In the genomic region with DNA sequence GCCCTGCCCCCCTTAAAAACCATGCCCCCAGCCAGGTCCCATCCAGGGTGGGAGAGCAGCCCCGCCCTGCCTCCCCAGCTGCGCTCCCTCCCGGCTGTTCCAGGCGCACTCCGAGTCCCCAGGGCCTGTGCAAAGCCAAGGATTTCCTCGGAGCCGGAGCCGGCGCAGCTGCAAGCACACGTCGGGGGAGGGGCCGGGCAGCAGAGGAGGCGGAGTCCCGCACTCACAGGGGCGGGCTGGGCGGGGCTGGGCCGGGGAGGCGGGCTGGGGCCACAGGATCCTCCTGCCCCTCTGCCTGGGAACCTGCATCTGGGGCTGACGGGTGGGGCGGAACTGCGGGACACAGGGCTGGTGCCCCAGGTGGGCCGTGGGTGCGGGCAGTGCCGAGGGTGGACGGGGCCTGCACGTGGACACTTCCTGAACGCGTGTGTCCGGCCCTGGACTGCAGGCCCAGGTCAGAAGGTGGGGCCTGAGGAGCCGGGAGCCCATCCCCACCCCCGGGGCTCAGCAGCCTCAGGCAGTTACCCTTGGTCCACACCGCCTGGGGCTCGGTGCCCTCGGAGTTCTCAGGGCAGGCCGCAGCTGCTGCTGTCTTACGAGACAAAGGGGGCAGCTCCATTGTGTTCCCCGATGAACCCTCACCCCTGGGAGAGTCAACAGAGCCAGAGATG, we compare ENCODE assay signal across 9 cellular contexts. TPM values are rescaled to one million over a fixed set of nuclear protein-coding genes. Genes with fewer than 3 reads are reported as not detected.
DNase-seq lines count a peak whose midpoint lies in the region; ATAC-seq, FAIRE-seq and TF ChIP-seq lines count a peak whose summit lies in the region.
"Had no signal": no experiment of that assay in that cellular context is flagged by ENCODE, and none has a peak within 500 bp of the region (broad histone marks: within the 10 kb centered on the region; RNA-seq: fewer than 3 reads in every experiment).

No MANE protein-coding gene starts in this region.

- in situ Hi-C loops in G401 (cut with HindIII; ENCODE audit: low sequenced_read_pairs) = no loop called here

- no peak overlapping the region for H3K9ac ChIP-seq in MM.1S (ENCODE audit: low read length)

- POLR2A ChIA-PET in A549 (lab: Yijun Ruan, JAX) = interaction anchor here (0.6 kb wide), 1 partner anchor 334 kb away, joined by 5 read pairs; no protein-coding TSS in a partner anchor

- TF ChIP-seq RAD21 in A549 (conservative IDR thresholded peaks at IDR 0.05 in 1 of 2, IDR thresholded peaks at IDR 0.05 in 1 of 2) = no peak

- H3K4me1 ChIP-seq in A549 (peaks cover 24% of the 10 kb centered on the region), MM.1S (ENCODE audit: low read length) (no peaks in the 10 kb centered on the region)

- ATAC-seq in A549 (peak; percentile 63 to 86), HG02981 (IDR thresholded peaks at IDR 0.05; ENCODE audit: unreplicated experiment) (no peak), GM19023 (IDR thresholded peaks at IDR 0.05; ENCODE audit: unreplicated experiment) (no peak), GM19463 (IDR thresholded peaks at IDR 0.05; ENCODE audit: unreplicated experiment) (no peak)
- peak; percentile 56 to 59 for ATAC-seq in activated T-cell treated with anti-CD3 and anti-CD28 coated beads, Interleukin-2, amount 50 U/mL, for 4 hours

- no peaks in the 10 kb centered on the region for H3K36me3 Mint-ChIP-seq in activated T-cell treated with anti-CD3 and anti-CD28 coated beads, Interleukin-2, amount 50 U/mL, for 4 hours (ENCODE audit: insufficient read depth)

- H4K20me1 ChIP-seq in MM.1S (ENCODE audit: insufficient read depth, low read length) = no peaks in the 10 kb centered on the region

- 35% methylated on average over 14 of the region's 37 CpGs for WGBS in A549 (ENCODE audit: missing lambda C conversion rate)

- no peak overlapping the region for H2AFZ ChIP-seq in MM.1S (ENCODE audit: low read length)

- DNase-seq in A549 (ENCODE audit: low read depth in 1 of 2, low spot score in 1 of 2) (peak; percentile 68 to 69), G401 (ENCODE audit: low spot score) (peak; percentile 30), inferior parietal cortex (ENCODE audit: extremely low spot score) (peak; percentile 57), MM.1S (no peak)
- no peak for DNase-seq in activated T-cell treated with anti-CD3 and anti-CD28 coated beads, Interleukin-2, amount 50 U/mL, for 4 hours

- H3K9me3 ChIP-seq in A549 = no peaks in the 10 kb centered on the region
- H3K9me3 ChIP-seq in MM.1S (replicated peaks; ENCODE audit: insufficient read depth, low read length) = no peaks in the 10 kb centered on the region

- TF ChIP-seq CTCF in A549 (IDR thresholded peaks at IDR 0.05) = no peak
- no peak for TF ChIP-seq CTCF in MM.1S (IDR thresholded peaks at IDR 0.05; ENCODE audit: low read length)

- no peak for TF ChIP-seq EP300 in A549 (IDR thresholded peaks at IDR 0.05)

- H3K4me1 Mint-ChIP-seq in activated T-cell treated with anti-CD3 and anti-CD28 coated beads, Interleukin-2, amount 50 U/mL, for 4 hours (ENCODE audit: low read depth) = no peaks in the 10 kb centered on the region

- no peaks in the 10 kb centered on the region for H3K27me3 Mint-ChIP-seq in activated T-cell treated with anti-CD3 and anti-CD28 coated beads, Interleukin-2, amount 50 U/mL, for 4 hours (ENCODE audit: low read depth)

- no peak overlapping the region for H3K4me3 Mint-ChIP-seq in activated T-cell treated with anti-CD3 and anti-CD28 coated beads, Interleukin-2, amount 50 U/mL, for 4 hours
- H3K4me3 Mint-ChIP-seq: T-helper 1 cell treated with Interleukin-12 subunit alpha and Interleukin-12 subunit beta and Interleukin-4 antibody, amounts not matched to agents 30 μg/mL and 1 μg/mL, for 36 hours had no signal

- H3K9me2 ChIP-seq in MM.1S (replicated peaks; ENCODE audit: insufficient read depth, low read length) = no peaks in the 10 kb centered on the region

- peaks cover 96% of the 10 kb centered on the region for H3K27me3 ChIP-seq in MM.1S (replicated peaks; ENCODE audit: insufficient read depth, low read length)

- no peaks in the 10 kb centered on the region for H3F3A ChIP-seq in MM.1S (ENCODE audit: insufficient read depth, low read length)

- H3K79me2 ChIP-seq in MM.1S (ENCODE audit: low read length) = no peaks in the 10 kb centered on the region

- H3K9me3 Mint-ChIP-seq in activated T-cell treated with anti-CD3 and anti-CD28 coated beads, Interleukin-2, amount 50 U/mL, for 4 hours = no peaks in the 10 kb centered on the region
- H3K9me3 Mint-ChIP-seq: T-helper 1 cell treated with Interleukin-12 subunit alpha and Interleukin-12 subunit beta and Interleukin-4 antibody, amounts not matched to agents 30 μg/mL and 1 μg/mL, for 36 hours had no signal

- H3K36me3 ChIP-seq in MM.1S (replicated peaks; ENCODE audit: insufficient read depth, low read length) = no peaks in the 10 kb centered on the region

- CTCF ChIA-PET in A549 (lab: Yijun Ruan, JAX) = interaction anchor here (0.9 to 14.4 kb wide), 3 partner anchors 9 to 12 kb away, joined by 3 to 153 read pairs (median 10); no protein-coding TSS in a partner anchor

- H3K4me2 ChIP-seq in A549 = peak overlapping the region; percentile 47
- no peak overlapping the region for H3K4me2 ChIP-seq in MM.1S (ENCODE audit: low read depth, low read length)

- H3K4me3 ChIP-seq in A549 = 0 out of 3 replicates have a peak overlapping the region, but pooled peaks have one; percentile 8
- no peak overlapping the region for H3K4me3 ChIP-seq in MM.1S (ENCODE audit: low read length)

- no peak for TF ChIP-seq POLR2A in A549 (IDR thresholded peaks at IDR 0.05; ENCODE audit: low read length)

- no peak for FAIRE-seq in A549 (lab: Jason Lieb, UNC)

- peak overlapping the region; percentile 70 to 76; a peak in 5 of 6 replicates for H3K27ac ChIP-seq in A549
- H3K27ac ChIP-seq in MM.1S (ENCODE audit: low read length) = no peak overlapping the region

TF ChIP-seq in A549, 52 proteins besides CTCF, POLR2A, EP300 and RAD21:
- TF ChIP-seq, protein P1, sequence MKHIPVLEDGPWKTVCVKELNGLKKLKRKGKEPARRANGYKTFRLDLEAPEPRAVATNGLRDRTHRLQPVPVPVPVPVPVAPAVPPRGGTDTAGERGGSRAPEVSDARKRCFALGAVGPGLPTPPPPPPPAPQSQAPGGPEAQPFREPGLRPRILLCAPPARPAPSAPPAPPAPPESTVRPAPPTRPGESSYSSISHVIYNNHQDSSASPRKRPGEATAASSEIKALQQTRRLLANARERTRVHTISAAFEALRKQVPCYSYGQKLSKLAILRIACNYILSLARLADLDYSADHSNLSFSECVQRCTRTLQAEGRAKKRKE (CRISPR knock-in tag; IDR thresholded peaks at IDR 0.05; ENCODE audit: low read depth) = no peak
- no peak for TF ChIP-seq HDAC2 (IDR thresholded peaks at IDR 0.05)
- no peak for TF ChIP-seq BHLHE40 (IDR thresholded peaks at IDR 0.05; ENCODE audit: low read depth, low read length)
- no peak for TF ChIP-seq JUNB (IDR thresholded peaks at IDR 0.05)
- TF ChIP-seq POLR2AphosphoS2 (conservative IDR thresholded peaks at IDR 0.05; ENCODE audit: low read length) = no peak
- no peak for TF ChIP-seq RCOR1 (IDR thresholded peaks at IDR 0.05; ENCODE audit: low read depth, low read length)
- no peak for TF ChIP-seq FOXS1 (CRISPR knock-in tag; IDR thresholded peaks at IDR 0.05)

RNA-seq across cellular contexts. Expression of a gene that starts 24.0 kb away (rescaled TPM):
- polyA plus RNA-seq in A549 (2011; rRNA removed) (0.08 TPM in 1 of 2 replicates, not detected in the other), A549 (2017; fragmentation: RNase III; extraction: RNeasy Plus Mini Kit Qiagen cat#74134 plus additional on column Dnase treatment) (0.06 TPM in 1 of 3 replicates, not detected in the others)
- polyA plus RNA-seq in A549 (2012; cell fraction: cytosol; rRNA removed) = 0.09 TPM in 1 of 2 replicates, not detected in the other
- polyA plus RNA-seq in A549 (2012; cell fraction: nucleus; rRNA removed) = 0.09 and 0.17 TPM in 2 replicates
- not detected in 2 replicates for polyA minus RNA-seq in A549 (2011; rRNA and poly(A)+ RNA removed)
- total RNA-seq in G401 (2014; rRNA removed; shearing (Covaris generic)) = not detected in 2 replicates
- not detected for total RNA-seq in activated T-cell treated with anti-CD3 and anti-CD28 coated beads, Interleukin-2, amount 50 U/mL, for 4 hours

RNA-seq across cellular contexts. Expression of a gene that starts 47.5 kb away (rescaled TPM):
- polyA plus RNA-seq in A549 (2011; rRNA removed) (not detected in 2 replicates), A549 (2017; fragmentation: RNase III; extraction: RNeasy Plus Mini Kit Qiagen cat#74134 plus additional on column Dnase treatment) (not detected in 3 replicates)
- polyA plus RNA-seq in A549 (2012; cell fraction: cytosol; rRNA removed) = not detected in 2 replicates
- polyA plus RNA-seq in A549 (2012; cell fraction: nucleus; rRNA removed) = not detected in 2 replicates
- not detected in 2 replicates for polyA minus RNA-seq in A549 (2011; rRNA and poly(A)+ RNA removed)
- 1.5 and 2.6 TPM in 2 replicates for total RNA-seq in G401 (2014; rRNA removed; shearing (Covaris generic))
- total RNA-seq in activated T-cell treated with anti-CD3 and anti-CD28 coated beads, Interleukin-2, amount 50 U/mL, for 4 hours = not detected

Comparison
In these comparisons a context has a peak if more than half of its experiments do, and no peak if none do; other contexts are left out.
1. ATAC-seq: peak in A549 (2 of 2) and activated T-cell treated with anti-CD3 and anti-CD28 coated beads, Interleukin-2, amount 50 U/mL, for 4 hours (2 of 2); none in HG02981 (single experiment), GM19023 (single experiment) and GM19463 (single experiment).
2. DNase-seq: peak in A549 (2 of 2), G401 (single experiment) and inferior parietal cortex (single experiment); none in activated T-cell treated with anti-CD3 and anti-CD28 coated beads, Interleukin-2, amount 50 U/mL, for 4 hours (single experiment) and MM.1S (single experiment).